In genomic region chr14:71289536-71289935, GRCh38 we compare ENCODE assay signal across 13 cellular contexts. TPM values are rescaled to one million over a fixed set of nuclear protein-coding genes. Genes with fewer than 3 reads are reported as not detected.
A peak's percentile ranks its signal among the peaks of the same experiment; 100 is the strongest.
DNase-seq lines count a peak whose midpoint lies in the region; ATAC-seq and TF ChIP-seq lines count a peak whose summit lies in the region.
"Had no signal": no experiment of that assay in that cellular context is flagged by ENCODE, and none has a peak within 500 bp of the region (broad histone marks: within the 10 kb centered on the region; RNA-seq: fewer than 3 reads in every experiment).

No MANE protein-coding gene starts in this region.

- peak overlapping the region; percentile 19 for H3K27ac ChIP-seq in hepatocyte
- H3K27ac ChIP-seq: SJCRH30 had no signal

- H3K79me2 ChIP-seq in hepatocyte, result no peaks in the 10 kb centered on the region

- H3K36me3 ChIP-seq in hepatocyte (replicated peaks; ENCODE audit: insufficient read depth, low read depth), result no peaks in the 10 kb centered on the region
- H3K36me3 ChIP-seq: SJCRH30 had no signal

- no peaks in the 10 kb centered on the region for H3K27me3 ChIP-seq in hepatocyte
- H3K27me3 ChIP-seq: SJCRH30 had no signal

- DNase-seq in hepatocyte (ENCODE audit: low spot score) (no peak), anterior cingulate cortex (lab: John Stamatoyannopoulos, UW) (no peak), NOMO-1 treated with DMSO at 0.1 percent for 48 hours (lab: John Stamatoyannopoulos, UW; ENCODE audit: unreplicated experiment) (no peak), NCI-H1092 (lab: John Stamatoyannopoulos, UW) (no peak), cerebellar nuclear complex (lab: John Stamatoyannopoulos, UW) (no peak)
- DNase-seq: effector CD8-positive, alpha-beta T cell; EL; kidney; NCI-H2029 treated with DMSO at 0.1 percent for 48 hours; SJCRH30 had no signal

- H3K9me3 ChIP-seq in hepatocyte (ENCODE audit: low read depth), result no peaks in the 10 kb centered on the region
- H3K9me3 ChIP-seq: SJCRH30 had no signal

- ATAC-seq in GM18517 (IDR thresholded peaks at IDR 0.05; ENCODE audit: unreplicated experiment) (peak; percentile 75), GM19468 (IDR thresholded peaks at IDR 0.05; ENCODE audit: extremely low read depth, unreplicated experiment) (peak; percentile 55), HG03558 (IDR thresholded peaks at IDR 0.05; ENCODE audit: extremely low read depth, unreplicated experiment) (peak; percentile 52)

- TF ChIP-seq CTCF in hepatocyte (IDR thresholded peaks at IDR 0.05; ENCODE audit: poor library complexity), result no peak

- WGBS in hepatocyte (ENCODE audit: low lambda C conversion rate, missing lambda C conversion rate), result 81% methylated on average over 4 of the region's 4 CpGs

- no peak overlapping the region for H3K4me3 ChIP-seq in hepatocyte
- H3K4me3 ChIP-seq: SJCRH30 had no signal

- H2AFZ ChIP-seq in hepatocyte, result no peak overlapping the region

- no peaks in the 10 kb centered on the region for H3K4me1 ChIP-seq in hepatocyte (ENCODE audit: insufficient read depth)
- H3K4me1 ChIP-seq: SJCRH30 had no signal

- no peaks in the 10 kb centered on the region for H3K9me2 ChIP-seq in hepatocyte (replicated peaks; ENCODE audit: insufficient read depth)

- no peaks in the 10 kb centered on the region for H4K20me1 ChIP-seq in hepatocyte (ENCODE audit: insufficient read depth, poor library complexity, severe bottlenecking)

- H3K4me2 ChIP-seq in hepatocyte, result no peak overlapping the region

RNA-seq across cellular contexts. Expression of gene SIPA1L1, which starts 30.7 kb away (rescaled TPM):
- total RNA-seq in hepatocyte, result 36.0 and 41.4 TPM in 2 replicates
- 41.4 and 42.5 TPM in 2 replicates for polyA plus RNA-seq in hepatocyte
